28 cellular contexts compared by ENCODE assay signal in genomic region chr20:9349256-9349655, GRCh38.
"Had no signal": no experiment of that assay in that cellular context is flagged by ENCODE, and none has a peak within 500 bp of the region (broad histone marks: within the 10 kb centered on the region; RNA-seq: fewer than 3 reads in every experiment).

No MANE protein-coding gene starts in this region.

- ATAC-seq: activated CD4-positive, CD25-positive, alpha-beta regulatory T cell treated with anti-CD3 and anti-CD28 coated beads, Interleukin-2, amount 50 U/mL, for 24 hours; activated CD8-positive, alpha-beta memory T cell treated with anti-CD3 and anti-CD28 coated beads, Interleukin-2, amount 10 ng/mL, durations not matched to agents 7 days and 5 days; activated CD8-positive, alpha-beta T cell treated with anti-CD3 and anti-CD28 coated beads, Interleukin-2, amount 10 ng/mL, durations not matched to agents 7 days and 5 days; activated naive CD4-positive, alpha-beta T cell treated with anti-CD3 and anti-CD28 coated beads, Interleukin-2, amount 50 U/mL, for 72 hours; body of pancreas; esophagus mucosa; heart left ventricle had no signal

- H3K4me1 ChIP-seq: body of pancreas had no signal

- H3K27ac Mint-ChIP-seq: activated B cell treated with CpG ODN at 0.5 μM for 24 hours; activated CD8-positive, alpha-beta memory T cell treated with anti-CD3 and anti-CD28 coated beads, Interleukin-2, amount 10 ng/mL, durations not matched to agents 7 days and 5 days; activated CD8-positive, alpha-beta T cell treated with anti-CD3 and anti-CD28 coated beads, Interleukin-2, amount 10 ng/mL, durations not matched to agents 7 days and 5 days; activated naive CD4-positive, alpha-beta T cell treated with anti-CD3 and anti-CD28 coated beads, Interleukin-2, amount 10 ng/mL, durations not matched to agents 7 days and 5 days; activated naive CD4-positive, alpha-beta T cell treated with anti-CD3 and anti-CD28 coated beads, Interleukin-2, amount 50 U/mL, for 72 hours; activated naive CD8-positive, alpha-beta T cell treated with anti-CD3 and anti-CD28 coated beads, Interleukin-2, amount 10 ng/mL, durations not matched to agents 7 days and 5 days; dendritic cell treated with granulocyte-macrophage colony-stimulating factor and Interleukin-4, amounts not matched to agents 40 ng/mL and 50 ng/mL, for 4 days; endodermal cell had no signal

- H3K27me3 Mint-ChIP-seq: activated B cell treated with CpG ODN at 0.5 μM for 24 hours; activated CD8-positive, alpha-beta memory T cell treated with anti-CD3 and anti-CD28 coated beads, Interleukin-2, amount 10 ng/mL, durations not matched to agents 7 days and 5 days; activated naive CD4-positive, alpha-beta T cell treated with anti-CD3 and anti-CD28 coated beads, Interleukin-2, amount 10 ng/mL, durations not matched to agents 7 days and 5 days; activated naive CD8-positive, alpha-beta T cell treated with anti-CD3 and anti-CD28 coated beads, Interleukin-2, amount 10 ng/mL, durations not matched to agents 7 days and 5 days; dendritic cell treated with granulocyte-macrophage colony-stimulating factor and Interleukin-4, amounts not matched to agents 40 ng/mL and 50 ng/mL, for 4 days had no signal

- H3K36me3 Mint-ChIP-seq: activated CD8-positive, alpha-beta memory T cell treated with anti-CD3 and anti-CD28 coated beads, Interleukin-2, amount 10 ng/mL, durations not matched to agents 7 days and 5 days; activated naive CD4-positive, alpha-beta T cell treated with anti-CD3 and anti-CD28 coated beads, Interleukin-2, amount 10 ng/mL, durations not matched to agents 7 days and 5 days; activated naive CD4-positive, alpha-beta T cell treated with anti-CD3 and anti-CD28 coated beads, Interleukin-2, amount 50 U/mL, for 72 hours; activated naive CD8-positive, alpha-beta T cell treated with anti-CD3 and anti-CD28 coated beads, Interleukin-2, amount 10 ng/mL, durations not matched to agents 7 days and 5 days had no signal

- H3K4me3 ChIP-seq: body of pancreas, coronary artery, dorsolateral prefrontal cortex, heart left ventricle had no signal

- DNase-seq: activated B cell treated with CpG ODN at 0.5 μM for 24 hours; activated CD4-positive, alpha-beta T cell treated with anti-CD3 and anti-CD28 coated beads for 48 hours; activated CD4-positive, alpha-beta T cell treated with anti-CD3 and anti-CD28 coated beads, Interleukin-2, amount 50 U/mL, for 1 hour; activated CD4-positive, alpha-beta T cell treated with anti-CD3 and anti-CD28 coated beads, Interleukin-2, amount 50 U/mL, for 48 hours; activated CD8-positive, alpha-beta memory T cell treated with anti-CD3 and anti-CD28 coated beads, Interleukin-2, amount 10 ng/mL, durations not matched to agents 7 days and 5 days; activated CD8-positive, alpha-beta memory T cell treated with anti-CD3 and anti-CD28 coated beads, Interleukin-2, amount 50 U/mL, for 4 hours; activated CD8-positive, alpha-beta T cell treated with anti-CD3 and anti-CD28 coated beads, Interleukin-2, amount 10 ng/mL, durations not matched to agents 7 days and 5 days; activated gamma-delta T cell; activated naive CD4-positive, alpha-beta T cell; activated naive CD4-positive, alpha-beta T cell treated with anti-CD3 and anti-CD28 coated beads, Interleukin-2, amount 10 ng/mL, durations not matched to agents 7 days and 5 days; activated naive CD8-positive, alpha-beta T cell treated with anti-CD3 and anti-CD28 coated beads, Interleukin-2, amount 10 ng/mL, durations not matched to agents 7 days and 5 days; activated T-cell treated with anti-CD3 and anti-CD28 coated beads, Interleukin-2, amount 50 U/mL, for 1 hour; activated T-cell treated with anti-CD3 and anti-CD28 coated beads, Interleukin-2, amount 50 U/mL, for 48 hours; body of pancreas; central memory CD4-positive, alpha-beta T cell; cerebellar nuclear complex; dorsolateral prefrontal cortex; effector memory CD4-positive, alpha-beta T cell; endodermal cell; foreskin fibroblast; glutamatergic neuron; heart left ventricle; T-helper 2 cell had no signal

- H3K9me3 ChIP-seq: body of pancreas, heart left ventricle had no signal

- H3K27ac ChIP-seq: body of pancreas, coronary artery, dorsolateral prefrontal cortex, heart left ventricle had no signal

- H3K9me3 Mint-ChIP-seq: activated B cell treated with CpG ODN at 0.5 μM for 24 hours; activated naive CD8-positive, alpha-beta T cell treated with anti-CD3 and anti-CD28 coated beads, Interleukin-2, amount 10 ng/mL, durations not matched to agents 7 days and 5 days; dendritic cell treated with granulocyte-macrophage colony-stimulating factor and Interleukin-4, amounts not matched to agents 40 ng/mL and 50 ng/mL, for 4 days; endodermal cell had no signal

- H3K27me3 ChIP-seq: body of pancreas, dorsolateral prefrontal cortex, heart left ventricle had no signal

- H3K4me1 Mint-ChIP-seq: activated B cell treated with CpG ODN at 0.5 μM for 24 hours; activated CD8-positive, alpha-beta memory T cell treated with anti-CD3 and anti-CD28 coated beads, Interleukin-2, amount 10 ng/mL, durations not matched to agents 7 days and 5 days; activated naive CD4-positive, alpha-beta T cell treated with anti-CD3 and anti-CD28 coated beads, Interleukin-2, amount 10 ng/mL, durations not matched to agents 7 days and 5 days; activated naive CD8-positive, alpha-beta T cell treated with anti-CD3 and anti-CD28 coated beads, Interleukin-2, amount 10 ng/mL, durations not matched to agents 7 days and 5 days; endodermal cell had no signal

- H3K4me3 Mint-ChIP-seq: activated B cell treated with CpG ODN at 0.5 μM for 24 hours; activated CD8-positive, alpha-beta memory T cell treated with anti-CD3 and anti-CD28 coated beads, Interleukin-2, amount 10 ng/mL, durations not matched to agents 7 days and 5 days; activated CD8-positive, alpha-beta T cell treated with anti-CD3 and anti-CD28 coated beads, Interleukin-2, amount 10 ng/mL, durations not matched to agents 7 days and 5 days; activated naive CD4-positive, alpha-beta T cell treated with anti-CD3 and anti-CD28 coated beads, Interleukin-2, amount 10 ng/mL, durations not matched to agents 7 days and 5 days; activated naive CD8-positive, alpha-beta T cell treated with anti-CD3 and anti-CD28 coated beads, Interleukin-2, amount 10 ng/mL, durations not matched to agents 7 days and 5 days; dendritic cell treated with granulocyte-macrophage colony-stimulating factor and Interleukin-4, amounts not matched to agents 40 ng/mL and 50 ng/mL, for 4 days; endodermal cell had no signal
